16 cellular contexts compared by ENCODE assay signal in the genomic region with DNA sequence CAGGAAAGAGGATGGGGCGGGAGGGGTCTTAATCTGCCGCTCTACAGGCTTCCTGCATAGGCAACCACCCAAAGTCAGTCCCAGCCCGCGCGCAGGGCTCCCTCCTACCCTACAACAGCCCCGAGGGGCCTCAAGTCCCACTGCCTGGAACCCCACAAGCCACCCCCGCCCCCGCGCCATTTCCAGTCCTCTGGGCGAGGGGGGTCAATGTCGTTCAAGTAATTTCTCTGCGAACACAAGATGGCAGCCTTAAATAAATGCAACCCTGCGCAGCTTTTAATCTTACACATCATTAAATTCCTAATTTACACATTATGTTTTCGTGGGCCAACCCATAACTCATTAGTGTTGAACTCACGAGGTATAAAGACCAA.
DNase-seq lines count a peak whose midpoint lies in the region; ATAC-seq and TF ChIP-seq lines count a peak whose summit lies in the region.
"Had no signal": no experiment of that assay in that cellular context is flagged by ENCODE, and none has a peak within 500 bp of the region (broad histone marks: within the 10 kb centered on the region; RNA-seq: fewer than 3 reads in every experiment).

No MANE protein-coding gene starts in this region.

- peak overlapping the region; percentile 26 for H3K4me3 Mint-ChIP-seq in activated naive CD4-positive, alpha-beta T cell treated with anti-CD3 and anti-CD28 coated beads, Interleukin-2, amount 50 U/mL, for 24 hours

- H3K9ac ChIP-seq in mesendoderm (ENCODE audit: low read length): peak overlapping the region; percentile 77

- WGBS in mesendoderm (ENCODE audit: extremely low coverage, insufficient coverage, low lambda C conversion rate): no CpG with 5 or more reads among the region's 15 CpGs
- WGBS in thymus: 32% methylated on average over 15 of the region's 15 CpGs

- H3K79me1 ChIP-seq in mesendoderm (ENCODE audit: low read length): no peaks in the 10 kb centered on the region

- peaks cover 7% of the 10 kb centered on the region for H3K4me1 Mint-ChIP-seq in activated naive CD4-positive, alpha-beta T cell treated with anti-CD3 and anti-CD28 coated beads, Interleukin-2, amount 50 U/mL, for 24 hours

- intact Hi-C loops in ascending aorta (cut with DNase I): no loop called here

- H3K4ac ChIP-seq in mesendoderm (ENCODE audit: low read depth, low read length): no peak overlapping the region

- no peak overlapping the region for H3K27ac ChIP-seq in ascending aorta
- no peak overlapping the region for H3K27ac ChIP-seq in mesendoderm (ENCODE audit: low read depth, low read length)
- H3K27ac ChIP-seq in thymus (ENCODE audit: low read depth): no peak overlapping the region
- H3K27ac ChIP-seq: epithelial cell of prostate, psoas muscle, thyroid gland had no signal

- no peak overlapping the region for H4K5ac ChIP-seq in mesendoderm (ENCODE audit: low read length)

- no peaks in the 10 kb centered on the region for H3K79me2 ChIP-seq in mesendoderm (ENCODE audit: control insufficient read depth, insufficient read depth, low read length)

- no peak overlapping the region for H2BK120ac ChIP-seq in mesendoderm (ENCODE audit: low read depth, low read length)

- no peak for TF ChIP-seq CTCF in ascending aorta (IDR thresholded peaks at IDR 0.05)
- no peak for TF ChIP-seq CTCF in GM20000 (IDR thresholded peaks at IDR 0.05; ENCODE audit: extremely low read depth, missing control alignments)

- peaks cover 0 to 8% of the 10 kb centered on the region in 2 donors for H3K4me1 ChIP-seq in ascending aorta
- no peaks in the 10 kb centered on the region for H3K4me1 ChIP-seq in mesendoderm (ENCODE audit: control insufficient read depth, low read depth, low read length)
- peaks cover 5% of the 10 kb centered on the region for H3K4me1 ChIP-seq in thymus (ENCODE audit: control insufficient read depth, insufficient read depth, low read length)
- H3K4me1 ChIP-seq: psoas muscle had no signal

- H3K56ac ChIP-seq in mesendoderm (ENCODE audit: low read length): peak overlapping the region; percentile 90

- H3K4me3 ChIP-seq in ascending aorta: peak overlapping the region; percentile 16 to 40
- no peak overlapping the region for H3K4me3 ChIP-seq in mesendoderm (ENCODE audit: low read length)
- H3K4me3 ChIP-seq in thymus (ENCODE audit: low read length): peak overlapping the region; percentile 38
- H3K4me3 ChIP-seq: thyroid gland had no signal

- H3K23ac ChIP-seq in mesendoderm (ENCODE audit: low read length): no peak overlapping the region

- H3K4me2 ChIP-seq in mesendoderm (ENCODE audit: low read length): peak overlapping the region; percentile 50

- ATAC-seq in HG02759 (IDR thresholded peaks at IDR 0.05; ENCODE audit: unreplicated experiment): no peak

- no peak overlapping the region for H2AK5ac ChIP-seq in mesendoderm (ENCODE audit: low read length)

- no peaks in the 10 kb centered on the region for H3K36me3 Mint-ChIP-seq in activated naive CD4-positive, alpha-beta T cell treated with anti-CD3 and anti-CD28 coated beads, Interleukin-2, amount 50 U/mL, for 24 hours

- H2BK5ac ChIP-seq in mesendoderm (ENCODE audit: low read length): no peak overlapping the region

- H3K27me3 Mint-ChIP-seq in activated naive CD4-positive, alpha-beta T cell treated with anti-CD3 and anti-CD28 coated beads, Interleukin-2, amount 50 U/mL, for 24 hours: peaks cover 16% of the 10 kb centered on the region

- no peak overlapping the region for H2BK15ac ChIP-seq in mesendoderm (replicated peaks; ENCODE audit: low read depth)

- H3K36me3 ChIP-seq in ascending aorta (no peaks in the 10 kb centered on the region), mesendoderm (ENCODE audit: control insufficient read depth, insufficient read depth, low read length) (no peaks in the 10 kb centered on the region), thymus (ENCODE audit: control insufficient read depth, insufficient read depth) (no peaks in the 10 kb centered on the region)
- H3K36me3 ChIP-seq: thyroid gland had no signal

- H3K9me3 ChIP-seq in ascending aorta (no peaks in the 10 kb centered on the region), thymus (ENCODE audit: control insufficient read depth) (no peaks in the 10 kb centered on the region)
- H3K9me3 ChIP-seq: psoas muscle, thyroid gland had no signal

- H3K27me3 ChIP-seq in ascending aorta: peaks cover 4% of the 10 kb centered on the region
- H3K27me3 ChIP-seq in mesendoderm (ENCODE audit: insufficient read depth, low read length, poor library complexity): no peaks in the 10 kb centered on the region
- H3K27me3 ChIP-seq in thymus (ENCODE audit: control insufficient read depth, insufficient read depth): peaks cover 18% of the 10 kb centered on the region
- H3K27me3 ChIP-seq: thyroid gland had no signal

- no peak overlapping the region for H4K8ac ChIP-seq in mesendoderm (ENCODE audit: low read depth, low read length)

- DNase-seq in activated naive CD4-positive, alpha-beta T cell (lab: John Stamatoyannopoulos, UW): no peak
- no peak for DNase-seq in ascending aorta (ENCODE audit: low spot score in 2 of 2)
- no peak for DNase-seq in mesendoderm
- no peak for DNase-seq in DMS53 treated with DMSO at 0.1 percent for 48 hours (lab: John Stamatoyannopoulos, UW; ENCODE audit: unreplicated experiment)
- no peak for DNase-seq in GM20000 (ENCODE audit: low spot score)
- DNase-seq: activated CD4-positive, CD25-positive, alpha-beta regulatory T cell; cerebellar nuclear complex; DMS 273 treated with DMSO at 0.1 percent for 48 hours; kidney glomerular epithelial cell; NCI-H69; psoas muscle; thyroid gland had no signal

- peak overlapping the region; percentile 82 for H3K18ac ChIP-seq in mesendoderm (ENCODE audit: low read length)

- H3K9me3 Mint-ChIP-seq in activated naive CD4-positive, alpha-beta T cell treated with anti-CD3 and anti-CD28 coated beads, Interleukin-2, amount 50 U/mL, for 24 hours: no peaks in the 10 kb centered on the region

- H3K27ac Mint-ChIP-seq in activated naive CD4-positive, alpha-beta T cell treated with anti-CD3 and anti-CD28 coated beads, Interleukin-2, amount 50 U/mL, for 24 hours: no peak overlapping the region
